In genomic region chr1:52629667-52630066, GRCh38 we compare ENCODE assay signal across 2 cellular contexts.
TF ChIP-seq lines count a peak whose summit lies in the region.

No MANE protein-coding gene starts in this region.

TF ChIP-seq in A549, 52 proteins besides CTCF, POLR2A, EP300 and RAD21:
- TF ChIP-seq HDAC2 (IDR thresholded peaks at IDR 0.05) (0 out of 2 replicates have a peak, but pooled peaks have one; percentile 30), RNF2 (IDR thresholded peaks at IDR 0.05; ENCODE audit: borderline replicate concordance, low read depth) (no peak), HOXB5 (CRISPR knock-in tag; IDR thresholded peaks at IDR 0.05) (no peak), BHLHE40 (IDR thresholded peaks at IDR 0.05; ENCODE audit: low read depth, low read length) (no peak), EHF (CRISPR knock-in tag; IDR thresholded peaks at IDR 0.05) (no peak), BCL3 (IDR thresholded peaks at IDR 0.05) (no peak)
- TF ChIP-seq, protein P1, sequence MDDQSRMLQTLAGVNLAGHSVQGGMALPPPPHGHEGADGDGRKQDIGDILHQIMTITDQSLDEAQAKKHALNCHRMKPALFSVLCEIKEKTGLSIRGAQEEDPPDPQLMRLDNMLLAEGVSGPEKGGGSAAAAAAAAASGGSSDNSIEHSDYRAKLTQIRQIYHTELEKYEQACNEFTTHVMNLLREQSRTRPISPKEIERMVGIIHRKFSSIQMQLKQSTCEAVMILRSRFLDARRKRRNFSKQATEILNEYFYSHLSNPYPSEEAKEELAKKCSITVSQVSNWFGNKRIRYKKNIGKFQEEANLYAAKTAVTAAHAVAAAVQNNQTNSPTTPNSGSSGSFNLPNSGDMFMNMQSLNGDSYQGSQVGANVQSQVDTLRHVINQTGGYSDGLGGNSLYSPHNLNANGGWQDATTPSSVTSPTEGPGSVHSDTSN (IDR thresholded peaks at IDR 0.05) = no peak

TF ChIP-seq in K562, 482 proteins besides CTCF, POLR2A, EP300 and RAD21 (continues in another document):
- TF ChIP-seq MAFG (tag; conservative IDR thresholded peaks at IDR 0.05) = no peak
- peak; percentile 67; the same call in 1 of the 2 replicates for TF ChIP-seq CBX1 (IDR thresholded peaks at IDR 0.05; ENCODE audit: low read depth)
- TF ChIP-seq RBM25 (IDR thresholded peaks at IDR 0.05; ENCODE audit: low read depth, low read length, severe bottlenecking) = peak; percentile 98
- TF ChIP-seq MTA1 (IDR thresholded peaks at IDR 0.05; ENCODE audit: borderline replicate concordance) = no peak
- TF ChIP-seq RBM17 (IDR thresholded peaks at IDR 0.05; ENCODE audit: borderline replicate concordance, low read depth, low read length) = no peak
- peak; percentile 95 for TF ChIP-seq CHD4 (IDR thresholded peaks at IDR 0.05; ENCODE audit: insufficient read depth, insufficient replicate concordance, low read depth, low read length, poor library complexity, severe bottlenecking)
- no peak for TF ChIP-seq KDM2B (CRISPR knock-in tag; IDR thresholded peaks at IDR 0.05)
- TF ChIP-seq U2AF1 (optimal IDR thresholded peaks at IDR 0.05; ENCODE audit: low read depth, low read length) = no peak
- TF ChIP-seq PYGO2 (tag; IDR thresholded peaks at IDR 0.05) = no peak
- peak; percentile 58; the same call in 1 of the 2 replicates for TF ChIP-seq ESRRA (IDR thresholded peaks at IDR 0.05; ENCODE audit: borderline replicate concordance, low read depth)
- peak in 1 of 2 experiments; percentile 45; a peak in 1 of 4 replicates for TF ChIP-seq ARNT (IDR thresholded peaks at IDR 0.05)
- peak in 1 of 2 experiments; percentile 27; a peak in 1 of 3 replicates for TF ChIP-seq CBX3 (IDR thresholded peaks at IDR 0.05; ENCODE audit: borderline replicate concordance in 1 of 2, low read length in 2 of 2)
- no peak for TF ChIP-seq CBX5 (IDR thresholded peaks at IDR 0.05; ENCODE audit: borderline replicate concordance, low read depth)
- no peak for TF ChIP-seq BMI1 (IDR thresholded peaks at IDR 0.05; ENCODE audit: low read length)
- TF ChIP-seq FOXM1 (IDR thresholded peaks at IDR 0.05; ENCODE audit: low read depth) = 0 out of 2 replicates have a peak, but pooled peaks have one; percentile 15
- no peak for TF ChIP-seq FOXM1 (CRISPR knock-in tag; IDR thresholded peaks at IDR 0.05; ENCODE audit: low read depth)
- TF ChIP-seq GABPB2 (CRISPR knock-in tag; conservative IDR thresholded peaks at IDR 0.05) = no peak
- TF ChIP-seq HDAC1 (IDR thresholded peaks at IDR 0.05) = peak in 1 of 2 experiments; percentile 48; a peak in 1 of 4 replicates
- no peak for TF ChIP-seq ZNF764 (CRISPR knock-in tag; IDR thresholded peaks at IDR 0.05; ENCODE audit: low read depth)
- no peak for TF ChIP-seq SMARCB1 (IDR thresholded peaks at IDR 0.05; ENCODE audit: insufficient read length, low read depth)
- TF ChIP-seq, protein P2, sequence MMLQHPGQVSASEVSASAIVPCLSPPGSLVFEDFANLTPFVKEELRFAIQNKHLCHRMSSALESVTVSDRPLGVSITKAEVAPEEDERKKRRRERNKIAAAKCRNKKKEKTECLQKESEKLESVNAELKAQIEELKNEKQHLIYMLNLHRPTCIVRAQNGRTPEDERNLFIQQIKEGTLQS (IDR thresholded peaks at IDR 0.05) = no peak
- TF ChIP-seq, protein P2 (CRISPR knock-in tag; conservative IDR thresholded peaks at IDR 0.05) = no peak
- TF ChIP-seq SRF (CRISPR knock-in tag; IDR thresholded peaks at IDR 0.05) = no peak
- TF ChIP-seq MCM7 (IDR thresholded peaks at IDR 0.05) = no peak
- TF ChIP-seq ETV6 (IDR thresholded peaks at IDR 0.05; ENCODE audit: borderline replicate concordance in 1 of 2, low read depth in 2 of 2, low read length in 1 of 2) = no peak
- TF ChIP-seq ETV6 (CRISPR knock-in tag; IDR thresholded peaks at IDR 0.05; ENCODE audit: borderline replicate concordance) = no peak
- no peak for TF ChIP-seq NRF1 (conservative IDR thresholded peaks at IDR 0.05 in 1 of 2, IDR thresholded peaks at IDR 0.05 in 1 of 2)
- TF ChIP-seq GTF2B (IDR thresholded peaks at IDR 0.05; ENCODE audit: extremely low read depth, insufficient read length) = no peak
- no peak; the same call in 1 of the 2 replicates for TF ChIP-seq HDGF (IDR thresholded peaks at IDR 0.05)
- TF ChIP-seq TRIM25 (IDR thresholded peaks at IDR 0.05; ENCODE audit: borderline replicate concordance) = no peak
- no peak for TF ChIP-seq SIN3B (IDR thresholded peaks at IDR 0.05; ENCODE audit: low read depth)
- TF ChIP-seq RCOR1 (IDR thresholded peaks at IDR 0.05; ENCODE audit: borderline replicate concordance in 1 of 2, low read depth in 2 of 2, low read length in 2 of 2) = peak; percentile 42 to 91; a peak in 3 of 4 replicates
- TF ChIP-seq JUND (IDR thresholded peaks at IDR 0.05; ENCODE audit: borderline replicate concordance, low read depth, low read length) = no peak
- no peak for TF ChIP-seq JUND (tag; IDR thresholded peaks at IDR 0.05; ENCODE audit: borderline replicate concordance, low read depth, low read length)
- TF ChIP-seq, protein P3, sequence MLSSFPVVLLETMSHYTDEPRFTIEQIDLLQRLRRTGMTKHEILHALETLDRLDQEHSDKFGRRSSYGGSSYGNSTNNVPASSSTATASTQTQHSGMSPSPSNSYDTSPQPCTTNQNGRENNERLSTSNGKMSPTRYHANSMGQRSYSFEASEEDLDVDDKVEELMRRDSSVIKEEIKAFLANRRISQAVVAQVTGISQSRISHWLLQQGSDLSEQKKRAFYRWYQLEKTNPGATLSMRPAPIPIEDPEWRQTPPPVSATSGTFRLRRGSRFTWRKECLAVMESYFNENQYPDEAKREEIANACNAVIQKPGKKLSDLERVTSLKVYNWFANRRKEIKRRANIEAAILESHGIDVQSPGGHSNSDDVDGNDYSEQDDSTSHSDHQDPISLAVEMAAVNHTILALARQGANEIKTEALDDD (IDR thresholded peaks at IDR 0.05) = no peak
- TF ChIP-seq ELF4 (CRISPR knock-in tag; IDR thresholded peaks at IDR 0.05) = no peak
- no peak for TF ChIP-seq BACH1 (tag; IDR thresholded peaks at IDR 0.05)
- no peak for TF ChIP-seq ERF (CRISPR knock-in tag; IDR thresholded peaks at IDR 0.05)
- TF ChIP-seq ZNF197 (CRISPR knock-in tag; IDR thresholded peaks at IDR 0.05; ENCODE audit: low read depth) = no peak
- TF ChIP-seq TBP (optimal IDR thresholded peaks at IDR 0.05; ENCODE audit: low read depth, low read length) = no peak
- TF ChIP-seq, protein P4, sequence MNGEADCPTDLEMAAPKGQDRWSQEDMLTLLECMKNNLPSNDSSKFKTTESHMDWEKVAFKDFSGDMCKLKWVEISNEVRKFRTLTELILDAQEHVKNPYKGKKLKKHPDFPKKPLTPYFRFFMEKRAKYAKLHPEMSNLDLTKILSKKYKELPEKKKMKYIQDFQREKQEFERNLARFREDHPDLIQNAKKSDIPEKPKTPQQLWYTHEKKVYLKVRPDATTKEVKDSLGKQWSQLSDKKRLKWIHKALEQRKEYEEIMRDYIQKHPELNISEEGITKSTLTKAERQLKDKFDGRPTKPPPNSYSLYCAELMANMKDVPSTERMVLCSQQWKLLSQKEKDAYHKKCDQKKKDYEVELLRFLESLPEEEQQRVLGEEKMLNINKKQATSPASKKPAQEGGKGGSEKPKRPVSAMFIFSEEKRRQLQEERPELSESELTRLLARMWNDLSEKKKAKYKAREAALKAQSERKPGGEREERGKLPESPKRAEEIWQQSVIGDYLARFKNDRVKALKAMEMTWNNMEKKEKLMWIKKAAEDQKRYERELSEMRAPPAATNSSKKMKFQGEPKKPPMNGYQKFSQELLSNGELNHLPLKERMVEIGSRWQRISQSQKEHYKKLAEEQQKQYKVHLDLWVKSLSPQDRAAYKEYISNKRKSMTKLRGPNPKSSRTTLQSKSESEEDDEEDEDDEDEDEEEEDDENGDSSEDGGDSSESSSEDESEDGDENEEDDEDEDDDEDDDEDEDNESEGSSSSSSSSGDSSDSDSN (IDR thresholded peaks at IDR 0.05; ENCODE audit: borderline replicate concordance in 1 of 2, low read depth in 2 of 2, low read length in 2 of 2) = no peak
- TF ChIP-seq RUNX1 (IDR thresholded peaks at IDR 0.05; ENCODE audit: low read depth) = no peak
- TF ChIP-seq KDM1A (IDR thresholded peaks at IDR 0.05) = peak; percentile 88 to 92
- TF ChIP-seq ZNF408 (CRISPR knock-in tag; IDR thresholded peaks at IDR 0.05; ENCODE audit: low read depth) = no peak
- TF ChIP-seq CBFB (CRISPR knock-in tag; IDR thresholded peaks at IDR 0.05) = no peak
- TF ChIP-seq PRDM10 (IDR thresholded peaks at IDR 0.05; ENCODE audit: partially characterized antibody) = no peak
- TF ChIP-seq HDAC2 (IDR thresholded peaks at IDR 0.05) = peak; percentile 92
- TF ChIP-seq SNIP1 (IDR thresholded peaks at IDR 0.05; ENCODE audit: low read depth) = no peak
- TF ChIP-seq ZKSCAN1 (IDR thresholded peaks at IDR 0.05; ENCODE audit: low read depth, low read length) = no peak
- no peak for TF ChIP-seq TAL1 (IDR thresholded peaks at IDR 0.05)
- no peak for TF ChIP-seq MEIS2 (IDR thresholded peaks at IDR 0.05; ENCODE audit: partially characterized antibody)
- no peak for TF ChIP-seq TFE3 (CRISPR knock-in tag; IDR thresholded peaks at IDR 0.05)
- no peak for TF ChIP-seq CCNT2 (IDR thresholded peaks at IDR 0.05; ENCODE audit: borderline replicate concordance, extremely low read depth, insufficient read length, low read depth, low read length)
- no peak for TF ChIP-seq KDM4B (IDR thresholded peaks at IDR 0.05; ENCODE audit: borderline replicate concordance in 2 of 2, low read depth in 1 of 2)
- no peak for TF ChIP-seq HDAC6 (IDR thresholded peaks at IDR 0.05; ENCODE audit: low read depth, low read length)
- no peak for TF ChIP-seq ZNF589 (CRISPR knock-in tag; IDR thresholded peaks at IDR 0.05; ENCODE audit: low read depth)
- 0 out of 2 replicates have a peak, but pooled peaks have one; percentile 26 for TF ChIP-seq CC2D1A (IDR thresholded peaks at IDR 0.05)
- no peak for TF ChIP-seq KHSRP (IDR thresholded peaks at IDR 0.05)
- no peak for TF ChIP-seq HMGN3 (IDR thresholded peaks at IDR 0.05; ENCODE audit: borderline replicate concordance, extremely low read depth, insufficient read length, low read depth, low read length)
